ENCODE assay signal across 16 cellular contexts in the genomic region with DNA sequence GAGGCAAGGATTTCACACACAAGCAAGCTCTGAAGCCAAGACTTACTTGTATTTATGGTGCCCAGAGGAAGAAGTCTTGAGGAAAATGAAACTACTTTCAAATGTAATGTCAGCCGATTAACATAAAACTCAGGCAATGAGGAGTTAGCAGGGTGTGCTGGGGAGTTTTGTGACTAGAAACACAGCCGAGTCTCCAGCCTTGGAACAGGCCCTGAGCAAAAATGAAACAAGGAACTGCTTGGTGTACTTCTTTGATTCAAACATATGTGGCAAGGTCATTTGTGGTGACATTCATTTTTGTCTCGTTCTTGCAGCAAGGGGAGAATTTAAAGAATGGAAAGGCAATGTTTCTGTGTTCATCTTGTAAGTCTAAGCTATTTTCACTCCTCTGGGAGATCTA. TPM values are rescaled to one million over a fixed set of nuclear protein-coding genes. Genes with fewer than 3 reads are reported as not detected.
A peak's percentile ranks its signal among the peaks of the same experiment; 100 is the strongest.
DNase-seq lines count a peak whose midpoint lies in the region; ATAC-seq, FAIRE-seq and TF ChIP-seq lines count a peak whose summit lies in the region.
"Had no signal": no experiment of that assay in that cellular context is flagged by ENCODE, and none has a peak within 500 bp of the region (broad histone marks: within the 10 kb centered on the region; RNA-seq: fewer than 3 reads in every experiment).

No MANE protein-coding gene starts in this region.

- no peaks in the 10 kb centered on the region for H3K4me1 ChIP-seq in adipocyte (ENCODE audit: control insufficient read depth, insufficient read depth, low read length)
- H3K4me1 ChIP-seq: neural progenitor cell had no signal

- no peak for TF ChIP-seq POLR2A in GM12892 (IDR thresholded peaks at IDR 0.05; ENCODE audit: low read depth, low read length)

- H3K4me1 Mint-ChIP-seq in chondrocyte (ENCODE audit: low read depth): no peaks in the 10 kb centered on the region
- H3K4me1 Mint-ChIP-seq: neural progenitor cell, T-cell had no signal

- no peak overlapping the region for H3K4me3 ChIP-seq in adipocyte (ENCODE audit: low read length)
- H3K4me3 ChIP-seq: neural progenitor cell had no signal

- H3K9me3 ChIP-seq in adipocyte (ENCODE audit: control insufficient read depth, low read length): no peaks in the 10 kb centered on the region

- H3K9me3 Mint-ChIP-seq in chondrocyte (ENCODE audit: low read depth): no peaks in the 10 kb centered on the region
- H3K9me3 Mint-ChIP-seq: neural progenitor cell had no signal

- no peaks in the 10 kb centered on the region for H3K36me3 ChIP-seq in adipocyte (ENCODE audit: control insufficient read depth, insufficient read depth, low read length, severe bottlenecking)
- H3K36me3 ChIP-seq: brain microvascular endothelial cell, neural progenitor cell had no signal

- no peak for TF ChIP-seq CTCF in chondrocyte (IDR thresholded peaks at IDR 0.05)

- H3K4me3 Mint-ChIP-seq in chondrocyte (ENCODE audit: unreplicated experiment): no peak overlapping the region
- H3K4me3 Mint-ChIP-seq: neural progenitor cell, T-cell had no signal

- H3K9ac ChIP-seq in adipocyte (ENCODE audit: low read length): no peak overlapping the region
- H3K9ac ChIP-seq: neural progenitor cell had no signal

- ATAC-seq in GM21390 (IDR thresholded peaks at IDR 0.05; ENCODE audit: unreplicated experiment) (peak; percentile 59), HG03159 (IDR thresholded peaks at IDR 0.05; ENCODE audit: unreplicated experiment) (peak; percentile 69), HG03521 (IDR thresholded peaks at IDR 0.05; ENCODE audit: unreplicated experiment) (no peak)
- ATAC-seq: T-cell had no signal

- FAIRE-seq in GM12892 (lab: Jason Lieb, UNC): peak; percentile 87

- peaks cover 32% of the 10 kb centered on the region for H3K27me3 Mint-ChIP-seq in chondrocyte (ENCODE audit: low read depth)

- H3K27ac Mint-ChIP-seq in chondrocyte (ENCODE audit: unreplicated experiment): no peak overlapping the region
- H3K27ac Mint-ChIP-seq: neural progenitor cell, T-cell had no signal

- DNase-seq in GM12892 (ENCODE audit: insufficient read length): peak; percentile 21
- DNase-seq in adipocyte (ENCODE audit: low read depth): peak; percentile 27
- DNase-seq in DMS 273 treated with DMSO at 0.1 percent for 48 hours (lab: John Stamatoyannopoulos, UW): no peak
- DNase-seq in chondrocyte (ENCODE audit: low spot score): no peak
- no peak for DNase-seq in HCEC 1CT
- DNase-seq: brain microvascular endothelial cell; Kasumi-1; NCI-H345; stimulated activated CD4-positive, alpha-beta T cell treated with anti-CD3 and anti-CD28 coated beads, Interleukin-4, amount 100 ng/mL, for 1 hour; T-cell had no signal

- H3K36me3 Mint-ChIP-seq in chondrocyte (ENCODE audit: low read depth): no peaks in the 10 kb centered on the region
- H3K36me3 Mint-ChIP-seq: neural progenitor cell, T-cell had no signal

- H3K27me3 ChIP-seq in adipocyte (replicated peaks; ENCODE audit: control insufficient read depth, insufficient read depth, low read length): no peaks in the 10 kb centered on the region
- H3K27me3 ChIP-seq: brain microvascular endothelial cell, neural progenitor cell had no signal

RNA-seq across cellular contexts. Expression of a gene that starts 4.4 kb away (rescaled TPM):
- polyA plus RNA-seq in GM12892 (2012; ENCODE audit: missing spikeins): not detected
- not detected in 3 replicates for total RNA-seq in chondrocyte
- total RNA-seq: epithelial cell of proximal tubule, T-cell, temporal lobe had no signal

RNA-seq across cellular contexts. Expression of a gene that starts 51.4 kb away (rescaled TPM):
- polyA plus RNA-seq in GM12892 (2012; ENCODE audit: missing spikeins): 0.74 TPM
- 0.82 to 1.5 TPM (median 0.90 TPM) in 3 replicates for total RNA-seq in chondrocyte

RNA-seq across cellular contexts. Expression of a gene that starts 51.6 kb away (rescaled TPM):
- polyA plus RNA-seq in GM12892 (2012; ENCODE audit: missing spikeins): 26.4 TPM
- total RNA-seq in chondrocyte: 15.7 to 24.8 TPM (median 16.8 TPM) in 3 replicates

Comparison
In these comparisons a context has a peak if more than half of its experiments do, and no peak if none do; other contexts are left out.
1. DNase-seq: peak in GM12892 (single experiment) and adipocyte (single experiment); none in DMS 273 treated with DMSO at 0.1 percent for 48 hours (single experiment), chondrocyte (single experiment) and HCEC 1CT (single experiment).